ENCODE assay signal across 21 cellular contexts in genomic region chr1:215606036-215606435, GRCh38. TPM values are rescaled to one million over a fixed set of nuclear protein-coding genes. Genes with fewer than 3 reads are reported as not detected.
DNase-seq lines count a peak whose midpoint lies in the region; ATAC-seq, FAIRE-seq and TF ChIP-seq lines count a peak whose summit lies in the region.
"Had no signal": no experiment of that assay in that cellular context is flagged by ENCODE, and none has a peak within 500 bp of the region (broad histone marks: within the 10 kb centered on the region; RNA-seq: fewer than 3 reads in every experiment).

No MANE protein-coding gene starts in this region.

- no peak overlapping the region for H2BK5ac ChIP-seq in H1 (ENCODE audit: low read depth, low read length)

- BruUV-seq in MCF 10A (replicated peaks; lab: Mats Ljungman, UMichigan) (no TSS peak), PC-9 (replicated peaks; lab: Mats Ljungman, UMichigan) (no TSS peak)

- H4K5ac ChIP-seq in H1 (ENCODE audit: insufficient read length, low read depth, low read length): no peak overlapping the region

- H3F3A ChIP-seq in PC-9 (ENCODE audit: insufficient read depth, low read depth): peaks cover under 1% of the 10 kb centered on the region; the same call in 1 of the 2 replicates

- H3K27ac ChIP-seq in breast epithelium (no peak overlapping the region), PC-9 (peak overlapping the region; percentile 9; the same call in 1 of the 2 replicates), H1 (ENCODE audit: low read depth, low read length) (no peak overlapping the region)
- H3K27ac ChIP-seq: 22Rv1, A549, C4-2B, GM23248 had no signal

- intact Hi-C loops in MCF 10A (cut with micrococcal nuclease) (loop anchor here (1.0 kb wide), 3 partner anchors 38 to 978 kb away; no protein-coding TSS in a partner anchor), breast epithelium (cut with DNase I; ENCODE audit: low total_unique reads) (loop anchor here (10.0 kb wide), 1 partner anchor 471 kb away; no protein-coding TSS in a partner anchor), PC-9 (cut with micrococcal nuclease; ENCODE audit: unreplicated experiment) (loop anchor here (2.0 to 10.0 kb wide), 4 partner anchors 39 to 941 kb away; partner anchors contain the start of gene KCTD3)

- no peak overlapping the region for H3K56ac ChIP-seq in H1 (replicated peaks; ENCODE audit: insufficient read length, low read depth, low read length)

- H3K4me3 Mint-ChIP-seq in MCF 10A (ENCODE audit: unreplicated experiment): no peak overlapping the region
- no peak overlapping the region for H3K4me3 Mint-ChIP-seq in progenitor cell of endocrine pancreas (ENCODE audit: low read depth)
- H3K4me3 Mint-ChIP-seq: CD4-positive, alpha-beta T cell; HFFc6 had no signal

- H2BK15ac ChIP-seq in H1 (ENCODE audit: low read length): no peak overlapping the region

- no peak overlapping the region for H3K4ac ChIP-seq in H1 (replicated peaks; ENCODE audit: insufficient read length, low read depth, low read length)

- H3K4me2 ChIP-seq in PC-9 (no peak overlapping the region), H1 (ENCODE audit: insufficient read depth in 1 of 2, low read depth in 2 of 2, low read length in 2 of 2) (no peak overlapping the region)
- H3K4me2 ChIP-seq: A549 had no signal

- no peak for TF ChIP-seq EP300 in H1 (IDR thresholded peaks at IDR 0.05; ENCODE audit: borderline replicate concordance in 1 of 2, low read depth in 2 of 2, low read length in 2 of 2)

- H3K79me2 ChIP-seq in PC-9 (ENCODE audit: low read depth) (peaks cover 4% of the 10 kb centered on the region), H1 (ENCODE audit: control insufficient read depth in 1 of 2, insufficient read depth in 2 of 2, low read length in 2 of 2) (no peaks in the 10 kb centered on the region)

- H3K9me3 Mint-ChIP-seq in MCF 10A (ENCODE audit: unreplicated experiment) (no peaks in the 10 kb centered on the region), progenitor cell of endocrine pancreas (ENCODE audit: low read depth) (no peaks in the 10 kb centered on the region)
- H3K9me3 Mint-ChIP-seq: CD4-positive, alpha-beta T cell; HFFc6 had no signal

- H3K36me3 ChIP-seq in breast epithelium: peaks cover 8% of the 10 kb centered on the region
- H3K36me3 ChIP-seq in PC-9 (ENCODE audit: low read depth): peaks cover 36% of the 10 kb centered on the region
- peaks cover 0 to 53% (median 10%) of the 10 kb centered on the region in 4 experiments; a peak in 5 of 8 replicates for H3K36me3 ChIP-seq in H1 (ENCODE audit: control insufficient read depth in 2 of 4, insufficient read depth in 4 of 4, low read length in 3 of 4)

- H3K27me3 ChIP-seq in breast epithelium (no peaks in the 10 kb centered on the region), PC-9 (ENCODE audit: insufficient read depth, low read depth) (no peaks in the 10 kb centered on the region), H1 (replicated peaks in 1 of 4; ENCODE audit: control insufficient read depth in 3 of 4, extremely low read depth in 1 of 4, insufficient read depth in 3 of 4, low read length in 3 of 4) (no peaks in the 10 kb centered on the region)

- TF ChIP-seq CTCF in MCF 10A (IDR thresholded peaks at IDR 0.05; ENCODE audit: unreplicated experiment): no peak
- TF ChIP-seq CTCF in breast epithelium (IDR thresholded peaks at IDR 0.05): no peak
- no peak for TF ChIP-seq CTCF in PC-9 (conservative IDR thresholded peaks at IDR 0.05)
- TF ChIP-seq CTCF in H1 (IDR thresholded peaks at IDR 0.05; ENCODE audit: control extremely low read depth in 1 of 3, insufficient read depth in 1 of 3, low read depth in 1 of 3, low read length in 3 of 3): no peak
- TF ChIP-seq CTCF in progenitor cell of endocrine pancreas (IDR thresholded peaks at IDR 0.05; ENCODE audit: unreplicated experiment): no peak

- H3K14ac ChIP-seq in H1 (ENCODE audit: insufficient read length): no peak overlapping the region

- no peak overlapping the region for H2BK20ac ChIP-seq in H1 (ENCODE audit: low read length)

- H3K27me3 Mint-ChIP-seq in MCF 10A (ENCODE audit: insufficient read depth, unreplicated experiment): no peaks in the 10 kb centered on the region
- H3K27me3 Mint-ChIP-seq in progenitor cell of endocrine pancreas: no peaks in the 10 kb centered on the region
- H3K27me3 Mint-ChIP-seq: CD4-positive, alpha-beta T cell had no signal

- FAIRE-seq in H1 (lab: Jason Lieb, UNC): no peak
- FAIRE-seq: A549, HTR-8/SVneo had no signal

- H2AFZ ChIP-seq in PC-9 (no peak overlapping the region), H1 (ENCODE audit: low read length) (no peak overlapping the region)
- H2AFZ ChIP-seq: GM23248 had no signal

- ATAC-seq in GM21717 (IDR thresholded peaks at IDR 0.05; ENCODE audit: unreplicated experiment): no peak
- ATAC-seq: HCT116 had no signal

- no peak overlapping the region for H4K8ac ChIP-seq in H1 (ENCODE audit: extremely low read depth, insufficient read depth, low read length)

- WGBS in H1 (ENCODE audit: extremely low coverage in 1 of 2, insufficient coverage in 1 of 2, insufficient read length in 1 of 2, insufficient replicate concordance in 2 of 2, low coverage in 1 of 2, low lambda C conversion rate in 2 of 2, missing lambda C conversion rate in 1 of 2), 2 experiments: 87% methylated on average over 3 of the region's 3 CpGs; no CpG with 5 or more reads in 1 of the 2 experiments

- peaks cover 61% of the 10 kb centered on the region for H3K36me3 Mint-ChIP-seq in MCF 10A (ENCODE audit: insufficient read depth, unreplicated experiment)
- peaks cover 20% of the 10 kb centered on the region for H3K36me3 Mint-ChIP-seq in progenitor cell of endocrine pancreas (ENCODE audit: insufficient read depth)

- no peaks in the 10 kb centered on the region for H3K79me1 ChIP-seq in H1 (ENCODE audit: low read depth, low read length)

- no peak overlapping the region for H4K91ac ChIP-seq in H1 (replicated peaks; ENCODE audit: insufficient read length, low read length)

- H3K9me2 ChIP-seq in PC-9 (ENCODE audit: insufficient read depth): no peaks in the 10 kb centered on the region

- peaks cover 21% of the 10 kb centered on the region for H3K4me1 Mint-ChIP-seq in MCF 10A (ENCODE audit: insufficient read depth, unreplicated experiment)
- H3K4me1 Mint-ChIP-seq in progenitor cell of endocrine pancreas (ENCODE audit: low read depth): peaks cover 14% of the 10 kb centered on the region

- H2BK120ac ChIP-seq in H1 (replicated peaks; ENCODE audit: low read depth, low read length): no peak overlapping the region

- peak overlapping the region; percentile 32 for H3K27ac Mint-ChIP-seq in MCF 10A (ENCODE audit: low read depth, unreplicated experiment)
- peak overlapping the region; percentile 30 for H3K27ac Mint-ChIP-seq in progenitor cell of endocrine pancreas
- H3K27ac Mint-ChIP-seq: CD4-positive, alpha-beta T cell had no signal

- POLR2A ChIA-PET in MCF 10A (lab: Yijun Ruan, JAX) (interaction anchor here (0.9 to 4.3 kb wide), 3 partner anchors 11 to 38 kb away, joined by 4 to 49 read pairs (median 28); partner anchors contain the start of gene KCTD3), PC-9 (lab: Charles Lee; ENCODE audit: unreplicated experiment) (no interaction called here), H1 (lab: Charles Lee; ENCODE audit: partially characterized antibody) (no interaction called here)

- no peak overlapping the region for H3K18ac ChIP-seq in H1 (ENCODE audit: extremely low read depth, low read length)

- no peaks in the 10 kb centered on the region for H3K9me3 ChIP-seq in breast epithelium
- no peaks in the 10 kb centered on the region for H3K9me3 ChIP-seq in PC-9 (ENCODE audit: insufficient read depth, low read depth)
- no peaks in the 10 kb centered on the region for H3K9me3 ChIP-seq in H1 (ENCODE audit: insufficient read depth in 2 of 2, low read depth in 1 of 2, low read length in 1 of 2)
- H3K9me3 ChIP-seq: A549 had no signal

- no peak overlapping the region for H3K9ac ChIP-seq in H1 (replicated peaks in 1 of 4; ENCODE audit: extremely low read depth in 1 of 4, low read depth in 3 of 4, low read length in 3 of 4)
- H3K9ac ChIP-seq: GM23248 had no signal

- H3K4me3 ChIP-seq in breast epithelium: no peak overlapping the region
- H3K4me3 ChIP-seq in PC-9: no peak overlapping the region
- no peak overlapping the region for H3K4me3 ChIP-seq in H1 (ENCODE audit: extremely low read depth in 1 of 4, insufficient read depth in 2 of 4, low read depth in 3 of 4, low read length in 4 of 4)
- H3K4me3 ChIP-seq: A549, GM12878, GM23248 had no signal

- TF ChIP-seq RAD21 in H1 (IDR thresholded peaks at IDR 0.05 in 1 of 2, conservative IDR thresholded peaks at IDR 0.05 in 1 of 2; ENCODE audit: low read depth in 2 of 2, low read length in 2 of 2): no peak

- TF ChIP-seq POLR2A in breast epithelium (IDR thresholded peaks at IDR 0.05) (no peak), H1 (IDR thresholded peaks at IDR 0.05; ENCODE audit: control extremely low read depth in 1 of 2, low read depth in 2 of 2, low read length in 2 of 2) (no peak)

- H3K23me2 ChIP-seq in H1 (ENCODE audit: low read depth, low read length): no peaks in the 10 kb centered on the region

- CTCF ChIA-PET in MCF 10A (lab: Yijun Ruan, JAX) (interaction anchor here (0.5 to 5.9 kb wide), 26 partner anchors 9 to 1391 kb away, joined by 3 to 52 read pairs (median 5); partner anchors contain the start of gene KCTD3), PC-9 (lab: Charles Lee) (interaction anchor here (2.0 kb wide), 1 partner anchor 12 kb away, joined by 6 read pairs; no protein-coding TSS in a partner anchor), H1 (lab: Charles Lee; ENCODE audit: partially characterized antibody) (interaction anchor here (1.2 to 1.5 kb wide), 3 partner anchors 13 to 64 kb away, joined by 3 read pairs; no protein-coding TSS in a partner anchor)

- no peak overlapping the region for H2BK12ac ChIP-seq in H1 (ENCODE audit: low read depth, low read length)

- DNase-seq in MCF 10A (ENCODE audit: unreplicated experiment) (no peak), breast epithelium (ENCODE audit: low spot score in 2 of 2) (no peak), PC-9 (no peak), H1 (ENCODE audit: low read depth in 1 of 2, low spot score in 2 of 2) (no peak), progenitor cell of endocrine pancreas (ENCODE audit: low spot score, unreplicated experiment) (no peak), DMS 273 (lab: John Stamatoyannopoulos, UW; ENCODE audit: unreplicated experiment) (no peak), RPMI8226 (no peak)
- DNase-seq: CD4-positive, alpha-beta T cell; DMS 273 treated with DMSO at 0.1 percent for 48 hours; DND-41; EL; H7 had no signal

- H4K20me1 ChIP-seq in PC-9 (ENCODE audit: insufficient read depth) (no peaks in the 10 kb centered on the region; the same call in 1 of the 2 replicates), H1 (replicated peaks in 1 of 2; ENCODE audit: control insufficient read depth in 1 of 2, insufficient read depth in 2 of 2, low read length in 2 of 2) (no peaks in the 10 kb centered on the region)

- H3K4me1 ChIP-seq in breast epithelium: peaks cover 0 to 8% of the 10 kb centered on the region in 2 donors
- no peaks in the 10 kb centered on the region; the same call in 1 of the 2 replicates for H3K4me1 ChIP-seq in PC-9 (replicated peaks; ENCODE audit: insufficient read depth)
- peaks cover 0 to 2% (median 0%) of the 10 kb centered on the region in 4 experiments; a peak in 1 of 7 replicates for H3K4me1 ChIP-seq in H1 (replicated peaks in 1 of 4; ENCODE audit: control insufficient read depth in 3 of 4, insufficient read depth in 4 of 4, low read length in 3 of 4)

- H2AK5ac ChIP-seq in H1 (ENCODE audit: low read depth, low read length): no peak overlapping the region

- H3K23ac ChIP-seq in H1 (ENCODE audit: insufficient read length): no peak overlapping the region

RNA-seq across cellular contexts. Expression of gene KCTD3, which starts 38.9 kb away (rescaled TPM):
- total RNA-seq in MCF 10A (2022): 78.9 and 90.3 TPM in 2 replicates
- 10 to 100 TPM; 60.8 to 100.0 (median 87.8) TPM for total RNA-seq in breast epithelium
- 46.4 and 53.6 TPM in 2 replicates for total RNA-seq in PC-9 (2021)
- 55.6 and 59.4 TPM in 2 replicates for total RNA-seq in H1 (2021; fragmentation: NEBNext Ultra II Directional; extraction: Animal tissue kit (Norgen Biotek cat#: 25700))
- 22.4 and 43.0 TPM in 2 replicates for polyA plus RNA-seq in H1 (2011; rRNA removed)
- 44.3 TPM for polyA plus RNA-seq in H1 (2011; cell fraction: cytosol; rRNA removed)
- polyA plus RNA-seq in H1 (2011; cell fraction: nucleus; rRNA removed): 41.7 TPM
- 33.5 to 49.4 TPM (median 44.1 TPM) in 4 replicates for polyA plus RNA-seq in H1 (2012, experiment 1 of 2)
- polyA plus RNA-seq in H1 (2012, experiment 2 of 2): 2.9 TPM
- 23.9 TPM for polyA plus RNA-seq in H1 (2013, experiment 1 of 2)
- 24.0 TPM for polyA plus RNA-seq in H1 (2013, experiment 2 of 2)
- 116 and 164 TPM in 2 replicates for polyA minus RNA-seq in H1 (2011; rRNA and poly(A)+ RNA removed)
- 36.7 TPM for polyA minus RNA-seq in H1 (2011; cell fraction: cytosol; rRNA and poly(A)+ RNA removed)
- 81.0 TPM for polyA minus RNA-seq in H1 (2011; cell fraction: nucleus; rRNA and poly(A)+ RNA removed)
- 70.5 and 73.5 TPM in 2 replicates for total RNA-seq in progenitor cell of endocrine pancreas
